ENCODE assay signal across 8 cellular contexts in genomic region chrX:56563231-56564116, GRCh38. TPM values are rescaled to one million over a fixed set of nuclear protein-coding genes. Genes with fewer than 3 reads are reported as not detected.
DNase-seq lines count a peak whose midpoint lies in the region; ATAC-seq and TF ChIP-seq lines count a peak whose summit lies in the region.

Gene UBQLN2 (plus strand): TSS chrX:56563627. CDS start chrX:56563874, 247 bp downstream.

- peak within 1 kb of the TSS; percentile 84 for H3K9ac ChIP-seq in endocrine pancreas (ENCODE audit: control insufficient read depth, insufficient read depth, low read length)

- H3K36me3 ChIP-seq in endocrine pancreas (ENCODE audit: control insufficient read depth, insufficient read depth, low read length) (no peaks in the 10 kb centered on the region), mesodermal cell (ENCODE audit: control insufficient read depth, insufficient read depth, low read length) (peaks cover 5% of the 10 kb centered on the region)

- H3K4me1 ChIP-seq in endocrine pancreas (ENCODE audit: control insufficient read depth, insufficient read depth, low read length) (peaks cover 14% of the 10 kb centered on the region), mesodermal cell (ENCODE audit: control insufficient read depth, insufficient read depth, low read length, poor library complexity, severe bottlenecking) (peaks cover 7% of the 10 kb centered on the region)

- H3K4me3 ChIP-seq in HL-60 (replicated peaks; ENCODE audit: insufficient read depth, low read length) (peak within 1 kb of the TSS; percentile 61), endocrine pancreas (ENCODE audit: control insufficient read depth, insufficient read depth, low read length) (peak within 1 kb of the TSS; percentile 93), mesodermal cell (ENCODE audit: extremely low read depth, insufficient read depth, low read length, poor library complexity, severe bottlenecking) (peak within 1 kb of the TSS; percentile 59)

- WGBS in mesodermal cell (ENCODE audit: insufficient coverage in 2 of 2), 2 experiments = 0 to 1% methylated on average over 25 to 26 of the region's 70 CpGs

- DNase-seq in CD1c-positive myeloid dendritic cell (ENCODE audit: extremely low spot score) (peak; percentile 59), HL-60 (ENCODE audit: low read depth in 1 of 2, low spot score in 1 of 2) (peak; percentile 36 to 61), NOMO-1 treated with dmso at 0.1 percent for 144 hours (lab: John Stamatoyannopoulos, UW; ENCODE audit: unreplicated experiment) (peak; percentile 15)
- peak; percentile 43 to 52 (median 44) for DNase-seq in activated CD8-positive, alpha-beta memory T cell treated with anti-CD3 and anti-CD28 coated beads for 48 hours (ENCODE audit: low read depth in 2 of 3, low spot score in 2 of 3)
- peak; percentile 56 to 58 for DNase-seq in stimulated activated CD8-positive, alpha-beta memory T cell treated with anti-CD3 and anti-CD28 coated beads, Interleukin-15, amount 100 ng/mL, for 4 hours (ENCODE audit: low read depth in 2 of 2)

- H3K27me3 ChIP-seq in HL-60 (ENCODE audit: insufficient read depth, poor library complexity, severe bottlenecking) = no peaks in the 10 kb centered on the region
- H3K27me3 ChIP-seq in endocrine pancreas (ENCODE audit: control insufficient read depth, insufficient read depth, low read length) = no peaks in the 10 kb centered on the region

- no peak for TF ChIP-seq CTCF in HL-60 (IDR thresholded peaks at IDR 0.05; ENCODE audit: insufficient read depth, low read length)

- ATAC-seq in GM19452 (IDR thresholded peaks at IDR 0.05; ENCODE audit: unreplicated experiment) = peak; percentile 79

- H3K27ac ChIP-seq in HL-60 (replicated peaks) = peak within 1 kb of the TSS; percentile 82
- H3K27ac ChIP-seq in mesodermal cell (ENCODE audit: low read depth, low read length, severe bottlenecking) = peak within 1 kb of the TSS; percentile 87

- no peaks in the 10 kb centered on the region for H3K9me3 ChIP-seq in endocrine pancreas (ENCODE audit: control insufficient read depth, low read length)
- no peaks in the 10 kb centered on the region for H3K9me3 ChIP-seq in mesodermal cell (ENCODE audit: control insufficient read depth, low read length)

RNA-seq across cellular contexts. Expression of gene UBQLN2, which starts in this region (rescaled TPM):
- polyA plus RNA-seq in mesodermal cell (2013, experiment 1 of 2) = 33.1 TPM
- polyA plus RNA-seq in mesodermal cell (2013, experiment 2 of 2) = 31.0 TPM

Comparison
In these comparisons a context has a peak if more than half of its experiments do, and no peak if none do; other contexts are left out.
1. Peak in every context shown above with its lines: DNase-seq, ATAC-seq, H3K4me3 ChIP-seq and H3K27ac ChIP-seq.